Comparison of ENCODE assay signal across 10 cellular contexts in the genomic region with DNA sequence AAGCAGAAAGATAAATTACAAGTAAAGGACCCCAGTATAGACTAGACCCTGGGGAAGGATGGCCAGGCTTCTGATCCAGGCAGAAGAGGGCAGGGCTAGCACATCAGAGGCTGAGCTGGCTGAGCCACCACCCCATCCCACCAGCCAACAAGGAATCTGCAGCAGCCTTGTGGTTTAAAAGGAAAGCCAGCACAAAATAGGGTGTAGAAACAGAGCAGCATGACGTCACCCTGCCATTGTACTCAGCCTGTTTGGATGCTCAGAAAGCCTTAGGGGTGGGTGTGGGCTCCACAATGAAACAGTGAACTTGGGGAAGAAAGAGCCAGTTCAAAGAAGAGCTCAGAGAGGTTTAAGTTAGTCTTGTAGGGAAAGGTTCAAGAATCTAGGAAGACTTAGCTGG. TPM values are rescaled to one million over a fixed set of nuclear protein-coding genes. Genes with fewer than 3 reads are reported as not detected.
DNase-seq lines count a peak whose midpoint lies in the region; ATAC-seq, FAIRE-seq and TF ChIP-seq lines count a peak whose summit lies in the region.
"Had no signal": no experiment of that assay in that cellular context is flagged by ENCODE, and none has a peak within 500 bp of the region (broad histone marks: within the 10 kb centered on the region; RNA-seq: fewer than 3 reads in every experiment).

No MANE protein-coding gene starts in this region.

- H2BK120ac ChIP-seq in H1 (replicated peaks; ENCODE audit: low read depth, low read length) = no peak overlapping the region

- peak; percentile 75 for DNase-seq in CD1c-positive myeloid dendritic cell (ENCODE audit: extremely low spot score)
- peak; percentile 57 for DNase-seq in NCI-H69 (lab: John Stamatoyannopoulos, UW)
- DNase-seq in H1 (ENCODE audit: low read depth in 1 of 2, low spot score in 2 of 2) = no peak
- DNase-seq in midbrain (lab: John Stamatoyannopoulos, UW) = peak; percentile 60
- DNase-seq in HuH-7 (ENCODE audit: low spot score) = no peak
- no peak for DNase-seq in NCI-H446 (lab: John Stamatoyannopoulos, UW)
- DNase-seq in activated T-cell treated with anti-CD3 and anti-CD28 coated beads for 4 hours = no peak
- DNase-seq: OCI-M1 had no signal

- no peaks in the 10 kb centered on the region for H3K36me3 ChIP-seq in H1 (ENCODE audit: control insufficient read depth in 2 of 4, insufficient read depth in 4 of 4, low read length in 3 of 4)

- TF ChIP-seq POLR2A in H1 (IDR thresholded peaks at IDR 0.05; ENCODE audit: control extremely low read depth in 1 of 2, low read depth in 2 of 2, low read length in 2 of 2) = no peak

- H3K79me2 ChIP-seq in H1 (ENCODE audit: control insufficient read depth in 1 of 2, insufficient read depth in 2 of 2, low read length in 2 of 2) = no peaks in the 10 kb centered on the region

- POLR2A ChIA-PET in H1 (lab: Charles Lee; ENCODE audit: partially characterized antibody) = interaction anchor here (0.9 to 1.0 kb wide), 3 partner anchors 9 to 10 kb away, joined by 3 to 4 read pairs (median 3); no protein-coding TSS in a partner anchor

- peaks cover 0 to 2% (median 0%) of the 10 kb centered on the region in 4 experiments; a peak in 3 of 7 replicates for H3K4me1 ChIP-seq in H1 (replicated peaks in 1 of 4; ENCODE audit: control insufficient read depth in 3 of 4, insufficient read depth in 4 of 4, low read length in 3 of 4)

- no peak overlapping the region for H3K9ac ChIP-seq in H1 (replicated peaks in 1 of 4; ENCODE audit: extremely low read depth in 1 of 4, low read depth in 3 of 4, low read length in 3 of 4)

- no peak overlapping the region for H2AK5ac ChIP-seq in H1 (ENCODE audit: low read depth, low read length)

- TF ChIP-seq CTCF in H1 (IDR thresholded peaks at IDR 0.05; ENCODE audit: control extremely low read depth in 1 of 3, insufficient read depth in 1 of 3, low read depth in 1 of 3, low read length in 3 of 3) = no peak

- TF ChIP-seq EP300 in H1 (IDR thresholded peaks at IDR 0.05; ENCODE audit: borderline replicate concordance in 1 of 2, low read depth in 2 of 2, low read length in 2 of 2) = no peak

- no peak overlapping the region for H2BK15ac ChIP-seq in H1 (ENCODE audit: low read length)

- H4K91ac ChIP-seq in H1 (replicated peaks; ENCODE audit: insufficient read length, low read length) = no peak overlapping the region

- H4K8ac ChIP-seq in H1 (ENCODE audit: extremely low read depth, insufficient read depth, low read length) = no peak overlapping the region

- H3K4ac ChIP-seq in H1 (replicated peaks; ENCODE audit: insufficient read length, low read depth, low read length) = no peak overlapping the region

- 33% methylated on average over 1 of the region's 1 CpG; no CpG with 5 or more reads in 1 of the 2 experiments for WGBS in H1 (ENCODE audit: extremely low coverage in 1 of 2, insufficient coverage in 1 of 2, insufficient read length in 1 of 2, insufficient replicate concordance in 2 of 2, low coverage in 1 of 2, low lambda C conversion rate in 2 of 2, missing lambda C conversion rate in 1 of 2), 2 experiments

- TF ChIP-seq RAD21 in H1 (IDR thresholded peaks at IDR 0.05 in 1 of 2, conservative IDR thresholded peaks at IDR 0.05 in 1 of 2; ENCODE audit: low read depth in 2 of 2, low read length in 2 of 2) = no peak

- peaks cover 0 to 2% (median 0%) of the 10 kb centered on the region in 4 experiments; a peak in 3 of 7 replicates for H3K27me3 ChIP-seq in H1 (replicated peaks in 1 of 4; ENCODE audit: control insufficient read depth in 3 of 4, extremely low read depth in 1 of 4, insufficient read depth in 3 of 4, low read length in 3 of 4)

- CTCF ChIA-PET in H1 (lab: Charles Lee; ENCODE audit: partially characterized antibody) = interaction anchor here (0.6 to 41.8 kb wide), 11 partner anchors 11 to 298 kb away, joined by 3 to 1117 read pairs (median 3); a partner anchor contains a TSS

- no peak for ATAC-seq in HG03378 (IDR thresholded peaks at IDR 0.05; ENCODE audit: unreplicated experiment)

- H2BK12ac ChIP-seq in H1 (ENCODE audit: low read depth, low read length) = no peak overlapping the region

- FAIRE-seq in H1 (lab: Jason Lieb, UNC) = no peak

- H2AFZ ChIP-seq in H1 (ENCODE audit: low read length) = no peak overlapping the region

- H4K5ac ChIP-seq in H1 (ENCODE audit: insufficient read length, low read depth, low read length) = no peak overlapping the region

- no peak overlapping the region for H3K23ac ChIP-seq in H1 (ENCODE audit: insufficient read length)

- no peak overlapping the region for H2BK20ac ChIP-seq in H1 (ENCODE audit: low read length)

- no peak overlapping the region for H3K56ac ChIP-seq in H1 (replicated peaks; ENCODE audit: insufficient read length, low read depth, low read length)

- no peaks in the 10 kb centered on the region for H3K9me3 ChIP-seq in H1 (ENCODE audit: insufficient read depth in 2 of 2, low read depth in 1 of 2, low read length in 1 of 2)

- no peak overlapping the region for H2BK5ac ChIP-seq in H1 (ENCODE audit: low read depth, low read length)

- H3K18ac ChIP-seq in H1 (ENCODE audit: extremely low read depth, low read length) = no peak overlapping the region

- H3K4me3 ChIP-seq in H1 (ENCODE audit: extremely low read depth in 1 of 4, insufficient read depth in 2 of 4, low read depth in 3 of 4, low read length in 4 of 4) = no peak overlapping the region

- H3K14ac ChIP-seq in H1 (ENCODE audit: insufficient read length) = no peak overlapping the region

- H3K4me2 ChIP-seq in H1 (ENCODE audit: insufficient read depth in 1 of 2, low read depth in 2 of 2, low read length in 2 of 2) = peak overlapping the region; percentile 4 to 25; a peak in 1 of 4 replicates

- no peaks in the 10 kb centered on the region for H3K79me1 ChIP-seq in H1 (ENCODE audit: low read depth, low read length)

- no peak overlapping the region for H3K27ac ChIP-seq in H1 (ENCODE audit: low read depth, low read length)

- H4K20me1 ChIP-seq in H1 (replicated peaks in 1 of 2; ENCODE audit: control insufficient read depth in 1 of 2, insufficient read depth in 2 of 2, low read length in 2 of 2) = no peaks in the 10 kb centered on the region

- no peaks in the 10 kb centered on the region for H3K23me2 ChIP-seq in H1 (ENCODE audit: low read depth, low read length)

TF ChIP-seq in H1, 55 proteins besides CTCF, POLR2A, EP300 and RAD21 (continues in another document):
- TF ChIP-seq ASH2L (IDR thresholded peaks at IDR 0.05; ENCODE audit: low read length) (no peak), TAF7 (optimal IDR thresholded peaks at IDR 0.05; ENCODE audit: borderline replicate concordance, low read depth, low read length) (no peak)

RNA-seq across cellular contexts. Expression of a gene that starts 28.2 kb away (rescaled TPM):
- total RNA-seq in H1 (2021; fragmentation: NEBNext Ultra II Directional; extraction: Animal tissue kit (Norgen Biotek cat#: 25700)) = 0.84 and 0.96 TPM in 2 replicates
- polyA plus RNA-seq in H1 (2011; rRNA removed) = 1.4 and 2.0 TPM in 2 replicates
- polyA plus RNA-seq in H1 (2011; cell fraction: cytosol; rRNA removed) = 0.90 TPM
- polyA plus RNA-seq in H1 (2011; cell fraction: nucleus; rRNA removed) = 6.1 TPM
- polyA plus RNA-seq in H1 (2012, experiment 1 of 2) = 0.99 to 2.2 TPM (median 1.7 TPM) in 4 replicates
- 0.47 TPM for polyA plus RNA-seq in H1 (2012, experiment 2 of 2)
- 0.57 TPM for polyA plus RNA-seq in H1 (2013, experiment 1 of 2)
- polyA plus RNA-seq in H1 (2013, experiment 2 of 2) = 0.50 TPM
- polyA minus RNA-seq in H1 (2011; rRNA and poly(A)+ RNA removed) = 0.88 and 2.2 TPM in 2 replicates
- 1.2 TPM for polyA minus RNA-seq in H1 (2011; cell fraction: cytosol; rRNA and poly(A)+ RNA removed)
- 2.3 TPM for polyA minus RNA-seq in H1 (2011; cell fraction: nucleus; rRNA and poly(A)+ RNA removed)

RNA-seq across cellular contexts. Expression of a gene that starts 28.3 kb away (rescaled TPM):
- total RNA-seq in H1 (2021; fragmentation: NEBNext Ultra II Directional; extraction: Animal tissue kit (Norgen Biotek cat#: 25700)) = not detected in 2 replicates
- 0.18 and 0.24 TPM in 2 replicates for polyA plus RNA-seq in H1 (2011; rRNA removed)
- 0.09 TPM for polyA plus RNA-seq in H1 (2011; cell fraction: cytosol; rRNA removed)
- polyA plus RNA-seq in H1 (2011; cell fraction: nucleus; rRNA removed) = 0.81 TPM
- polyA plus RNA-seq in H1 (2012, experiment 1 of 2) = 0.16 to 0.34 TPM in 2 of 4 replicates, not detected in the others
- polyA plus RNA-seq in H1 (2012, experiment 2 of 2) = not detected
- not detected for polyA plus RNA-seq in H1 (2013, experiment 1 of 2)
- 0.17 TPM for polyA plus RNA-seq in H1 (2013, experiment 2 of 2)
- polyA minus RNA-seq in H1 (2011; rRNA and poly(A)+ RNA removed) = 0.57 and 0.66 TPM in 2 replicates
- not detected for polyA minus RNA-seq in H1 (2011; cell fraction: cytosol; rRNA and poly(A)+ RNA removed)
- polyA minus RNA-seq in H1 (2011; cell fraction: nucleus; rRNA and poly(A)+ RNA removed) = 0.30 TPM
- polyA plus RNA-seq: IgD-negative memory B cell had no signal

RNA-seq across cellular contexts. Expression of a gene that starts 29.8 kb away (rescaled TPM):
- total RNA-seq in H1 (2021; fragmentation: NEBNext Ultra II Directional; extraction: Animal tissue kit (Norgen Biotek cat#: 25700)) = 23.9 and 26.7 TPM in 2 replicates
- polyA plus RNA-seq in H1 (2011; rRNA removed) = 13.1 and 16.0 TPM in 2 replicates
- polyA plus RNA-seq in H1 (2011; cell fraction: cytosol; rRNA removed) = 17.4 TPM
- polyA plus RNA-seq in H1 (2011; cell fraction: nucleus; rRNA removed) = 22.5 TPM
- polyA plus RNA-seq in H1 (2012, experiment 1 of 2) = 22.3 to 30.4 TPM (median 28.4 TPM) in 4 replicates
- polyA plus RNA-seq in H1 (2012, experiment 2 of 2) = 34.9 TPM
- polyA plus RNA-seq in H1 (2013, experiment 1 of 2) = 18.8 TPM
- polyA plus RNA-seq in H1 (2013, experiment 2 of 2) = 20.8 TPM
- polyA minus RNA-seq in H1 (2011; rRNA and poly(A)+ RNA removed) = 15.2 and 23.3 TPM in 2 replicates
- 15.0 TPM for polyA minus RNA-seq in H1 (2011; cell fraction: cytosol; rRNA and poly(A)+ RNA removed)
- 23.6 TPM for polyA minus RNA-seq in H1 (2011; cell fraction: nucleus; rRNA and poly(A)+ RNA removed)

RNA-seq across cellular contexts. Expression of a gene that starts 43.8 kb away (rescaled TPM):
- total RNA-seq in H1 (2021; fragmentation: NEBNext Ultra II Directional; extraction: Animal tissue kit (Norgen Biotek cat#: 25700)) = not detected in 2 replicates
- polyA plus RNA-seq in H1 (2011; rRNA removed) = 0.05 TPM in 1 of 2 replicates, not detected in the other
- not detected for polyA plus RNA-seq in H1 (2011; cell fraction: cytosol; rRNA removed)
- not detected for polyA plus RNA-seq in H1 (2011; cell fraction: nucleus; rRNA removed)
- polyA plus RNA-seq in H1 (2012, experiment 1 of 2) = not detected in 4 replicates
- polyA plus RNA-seq in H1 (2012, experiment 2 of 2) = not detected
- not detected for polyA plus RNA-seq in H1 (2013, experiment 1 of 2)
- not detected for polyA plus RNA-seq in H1 (2013, experiment 2 of 2)
- polyA minus RNA-seq in H1 (2011; rRNA and poly(A)+ RNA removed) = not detected in 2 replicates
- polyA minus RNA-seq in H1 (2011; cell fraction: cytosol; rRNA and poly(A)+ RNA removed) = not detected
- polyA minus RNA-seq in H1 (2011; cell fraction: nucleus; rRNA and poly(A)+ RNA removed) = not detected
- polyA plus RNA-seq: IgD-negative memory B cell had no signal

RNA-seq across cellular contexts. Expression of a gene that starts 44.0 kb away (rescaled TPM):
- not detected in 2 replicates for total RNA-seq in H1 (2021; fragmentation: NEBNext Ultra II Directional; extraction: Animal tissue kit (Norgen Biotek cat#: 25700))
- 0.08 and 0.31 TPM in 2 replicates for polyA plus RNA-seq in H1 (2011; rRNA removed)
- 0.03 TPM for polyA plus RNA-seq in H1 (2011; cell fraction: cytosol; rRNA removed)
- polyA plus RNA-seq in H1 (2011; cell fraction: nucleus; rRNA removed) = 0.30 TPM
- polyA plus RNA-seq in H1 (2012, experiment 1 of 2) = 0.04 to 0.16 TPM (median 0.08 TPM) in 3 of 4 replicates, not detected in the other
- polyA plus RNA-seq in H1 (2012, experiment 2 of 2) = 0.07 TPM
- 0.18 TPM for polyA plus RNA-seq in H1 (2013, experiment 1 of 2)
- 0.02 TPM for polyA plus RNA-seq in H1 (2013, experiment 2 of 2)
- polyA minus RNA-seq in H1 (2011; rRNA and poly(A)+ RNA removed) = 0.02 and 0.09 TPM in 2 replicates
- polyA minus RNA-seq in H1 (2011; cell fraction: cytosol; rRNA and poly(A)+ RNA removed) = not detected
- 0.10 TPM for polyA minus RNA-seq in H1 (2011; cell fraction: nucleus; rRNA and poly(A)+ RNA removed)
- polyA plus RNA-seq: IgD-negative memory B cell had no signal

Comparison
In these comparisons a context has a peak if more than half of its experiments do, and no peak if none do; other contexts are left out.
1. DNase-seq: peak in CD1c-positive myeloid dendritic cell (single experiment), NCI-H69 (single experiment) and midbrain (single experiment); none in H1 (0 of 2), HuH-7 (single experiment), NCI-H446 (0 of 2) and activated T-cell treated with anti-CD3 and anti-CD28 coated beads for 4 hours (single experiment).